ENCODE assay signal across 1 cellular context in genomic region chr21:42317826-42318746, GRCh38.
TF ChIP-seq lines count a peak whose summit lies in the region.

No MANE protein-coding gene starts in this region.

TF ChIP-seq in HepG2, 621 proteins besides CTCF, POLR2A, EP300 and RAD21:
- TF ChIP-seq, protein P1, sequence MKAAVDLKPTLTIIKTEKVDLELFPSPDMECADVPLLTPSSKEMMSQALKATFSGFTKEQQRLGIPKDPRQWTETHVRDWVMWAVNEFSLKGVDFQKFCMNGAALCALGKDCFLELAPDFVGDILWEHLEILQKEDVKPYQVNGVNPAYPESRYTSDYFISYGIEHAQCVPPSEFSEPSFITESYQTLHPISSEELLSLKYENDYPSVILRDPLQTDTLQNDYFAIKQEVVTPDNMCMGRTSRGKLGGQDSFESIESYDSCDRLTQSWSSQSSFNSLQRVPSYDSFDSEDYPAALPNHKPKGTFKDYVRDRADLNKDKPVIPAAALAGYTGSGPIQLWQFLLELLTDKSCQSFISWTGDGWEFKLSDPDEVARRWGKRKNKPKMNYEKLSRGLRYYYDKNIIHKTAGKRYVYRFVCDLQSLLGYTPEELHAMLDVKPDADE (CRISPR knock-in tag; IDR thresholded peaks at IDR 0.05) = no peak
- TF ChIP-seq GRHL1 (CRISPR knock-in tag; conservative IDR thresholded peaks at IDR 0.05) (no peak), ZFP90 (CRISPR knock-in tag; IDR thresholded peaks at IDR 0.05; ENCODE audit: borderline replicate concordance) (no peak), GZF1 (CRISPR knock-in tag; IDR thresholded peaks at IDR 0.05) (no peak), ZNF432 (CRISPR knock-in tag; IDR thresholded peaks at IDR 0.05; ENCODE audit: borderline replicate concordance) (no peak), DNMT3B (CRISPR knock-in tag; conservative IDR thresholded peaks at IDR 0.05) (no peak), BHLHE40 (IDR thresholded peaks at IDR 0.05; ENCODE audit: low read length) (no peak), PRPF4 (IDR thresholded peaks at IDR 0.05; ENCODE audit: low read depth, low read length, poor library complexity, severe bottlenecking) (no peak), NONO (IDR thresholded peaks at IDR 0.05) (no peak), NONO (CRISPR knock-in tag; conservative IDR thresholded peaks at IDR 0.05) (no peak), ZNF629 (CRISPR knock-in tag; conservative IDR thresholded peaks at IDR 0.05) (no peak)
